In genomic region chr12:53208877-53209463, GRCh38 we compare ENCODE assay signal across 8 cellular contexts. TPM values are rescaled to one million over a fixed set of nuclear protein-coding genes. Genes with fewer than 3 reads are reported as not detected.
DNase-seq lines count a peak whose midpoint lies in the region; ATAC-seq and TF ChIP-seq lines count a peak whose summit lies in the region.

No MANE protein-coding gene starts in this region.

- intact Hi-C loops in Right ventricle myocardium superior (cut with DNase I) (no loop called here), cardiac septum (cut with DNase I) (no loop called here), upper lobe of right lung (cut with DNase I) (no loop called here), body of pancreas (cut with DNase I) (no loop called here)

- peaks cover 14% of the 10 kb centered on the region; the same call in 1 of the 2 replicates for H3K36me3 ChIP-seq in KMS-11 (ENCODE audit: insufficient read depth)
- H3K36me3 ChIP-seq in adipocyte (ENCODE audit: control insufficient read depth, insufficient read depth, low read length, severe bottlenecking) = peaks cover 31% of the 10 kb centered on the region
- peaks cover 38% of the 10 kb centered on the region for H3K36me3 ChIP-seq in upper lobe of right lung
- peaks cover 0 to 6% of the 10 kb centered on the region in 2 donors for H3K36me3 ChIP-seq in body of pancreas (replicated peaks in 1 of 2; ENCODE audit: insufficient read depth in 1 of 2, low read depth in 2 of 2)

- no peaks in the 10 kb centered on the region for H3K9me3 ChIP-seq in adipocyte (ENCODE audit: control insufficient read depth, low read length)
- no peaks in the 10 kb centered on the region for H3K9me3 ChIP-seq in upper lobe of right lung
- H3K9me3 ChIP-seq in body of pancreas = no peaks in the 10 kb centered on the region

- 43 to 65% methylated on average over 7 of the region's 7 CpGs for WGBS in body of pancreas, 2 donors

- H3K27ac ChIP-seq in KMS-11 (peak overlapping the region; percentile 24; the same call in 1 of the 2 replicates), upper lobe of right lung (no peak overlapping the region), body of pancreas (no peak overlapping the region)

- no peak overlapping the region for H3K4me3 ChIP-seq in KMS-11 (IDR thresholded peaks at IDR 0.05; ENCODE audit: insufficient read depth, low read depth, low read length)
- no peak overlapping the region for H3K4me3 ChIP-seq in adipocyte (ENCODE audit: low read length)
- peak overlapping the region; percentile 10 for H3K4me3 ChIP-seq in upper lobe of right lung
- no peak overlapping the region for H3K4me3 ChIP-seq in body of pancreas

- no peak overlapping the region for H2AFZ ChIP-seq in KMS-11 (ENCODE audit: low read depth)

- H3K79me2 ChIP-seq in KMS-11 (ENCODE audit: insufficient read depth, low read depth) = peaks cover 51% of the 10 kb centered on the region

- peak overlapping the region; percentile 47 for H3K4me2 ChIP-seq in KMS-11

- DNase-seq in Right ventricle myocardium superior = peak; percentile 19
- DNase-seq in cardiac septum (ENCODE audit: low spot score) = no peak
- no peak for DNase-seq in adipocyte (ENCODE audit: low read depth)
- no peak for DNase-seq in upper lobe of right lung
- no peak for DNase-seq in C1 segment of cervical spinal cord (lab: John Stamatoyannopoulos, UW)
- DNase-seq in body of pancreas = no peak
- no peak for DNase-seq in pons (ENCODE audit: low spot score)

- TF ChIP-seq POLR2A in body of pancreas (IDR thresholded peaks at IDR 0.05) = no peak

- H4K20me1 ChIP-seq in KMS-11 (ENCODE audit: insufficient read depth) = no peaks in the 10 kb centered on the region

- H3K9ac ChIP-seq in KMS-11 (no peak overlapping the region; the same call in 1 of the 2 replicates), adipocyte (ENCODE audit: low read length) (peak overlapping the region; percentile 16)

- no peak for TF ChIP-seq CTCF in KMS-11 (conservative IDR thresholded peaks at IDR 0.05; ENCODE audit: low read depth, low read length)
- no peak for TF ChIP-seq CTCF in upper lobe of right lung (IDR thresholded peaks at IDR 0.05)
- no peak for TF ChIP-seq CTCF in body of pancreas (IDR thresholded peaks at IDR 0.05)

- peak; percentile 21 for ATAC-seq in Right ventricle myocardium superior (ENCODE audit: poor library complexity)
- ATAC-seq in upper lobe of right lung = peak; percentile 61
- ATAC-seq in body of pancreas = no peak

- H3K27me3 ChIP-seq in KMS-11 (ENCODE audit: insufficient read depth, low read depth) (no peaks in the 10 kb centered on the region), adipocyte (replicated peaks; ENCODE audit: control insufficient read depth, insufficient read depth, low read length) (no peaks in the 10 kb centered on the region), upper lobe of right lung (no peaks in the 10 kb centered on the region), body of pancreas (no peaks in the 10 kb centered on the region)

- peaks cover 81% of the 10 kb centered on the region for H3K4me1 ChIP-seq in KMS-11 (ENCODE audit: low read depth, poor library complexity, severe bottlenecking)
- H3K4me1 ChIP-seq in adipocyte (ENCODE audit: control insufficient read depth, insufficient read depth, low read length) = peaks cover 36% of the 10 kb centered on the region
- peaks cover 30% of the 10 kb centered on the region for H3K4me1 ChIP-seq in upper lobe of right lung
- peaks cover 8% of the 10 kb centered on the region for H3K4me1 ChIP-seq in body of pancreas

RNA-seq across cellular contexts. Expression of gene ITGB7, which starts 1.9 kb away (rescaled TPM):
- total RNA-seq in Right ventricle myocardium superior (0.97 TPM), cardiac septum (1.4 TPM), upper lobe of right lung (7.7 TPM), body of pancreas (1 to 10 TPM; 2.3 to 4.9 TPM)

RNA-seq across cellular contexts. Expression of gene RARG, which starts 23.0 kb away (rescaled TPM):
- total RNA-seq in Right ventricle myocardium superior (15.4 TPM), cardiac septum (21.2 TPM), upper lobe of right lung (23.8 TPM), body of pancreas (10 to 100 TPM in 1 of 2 donors, 1 to 10 TPM in 1; 9.2 to 11.7 TPM)

RNA-seq across cellular contexts. Expression of gene CSAD, which starts 28.2 kb away (rescaled TPM):
- total RNA-seq in Right ventricle myocardium superior = 8.2 TPM
- total RNA-seq in cardiac septum = 16.5 TPM
- total RNA-seq in upper lobe of right lung = 41.7 TPM
- total RNA-seq in body of pancreas = 10 to 100 TPM; 31.4 to 64.3 TPM

RNA-seq across cellular contexts. Expression of gene ZNF740, which starts 28.4 kb away (rescaled TPM):
- total RNA-seq in Right ventricle myocardium superior = 29.4 TPM
- 19.2 TPM for total RNA-seq in cardiac septum
- 46.8 TPM for total RNA-seq in upper lobe of right lung
- total RNA-seq in body of pancreas = 10 to 100 TPM; 10.1 to 21.4 TPM

RNA-seq across cellular contexts. Expression of gene ESPL1, which starts 59.1 kb away (rescaled TPM):
- 0.81 TPM for total RNA-seq in Right ventricle myocardium superior
- 0.16 TPM for total RNA-seq in cardiac septum
- 0.35 TPM for total RNA-seq in upper lobe of right lung
- not detected for total RNA-seq in body of pancreas
